ENCODE assay signal across 17 cellular contexts in the genomic region with DNA sequence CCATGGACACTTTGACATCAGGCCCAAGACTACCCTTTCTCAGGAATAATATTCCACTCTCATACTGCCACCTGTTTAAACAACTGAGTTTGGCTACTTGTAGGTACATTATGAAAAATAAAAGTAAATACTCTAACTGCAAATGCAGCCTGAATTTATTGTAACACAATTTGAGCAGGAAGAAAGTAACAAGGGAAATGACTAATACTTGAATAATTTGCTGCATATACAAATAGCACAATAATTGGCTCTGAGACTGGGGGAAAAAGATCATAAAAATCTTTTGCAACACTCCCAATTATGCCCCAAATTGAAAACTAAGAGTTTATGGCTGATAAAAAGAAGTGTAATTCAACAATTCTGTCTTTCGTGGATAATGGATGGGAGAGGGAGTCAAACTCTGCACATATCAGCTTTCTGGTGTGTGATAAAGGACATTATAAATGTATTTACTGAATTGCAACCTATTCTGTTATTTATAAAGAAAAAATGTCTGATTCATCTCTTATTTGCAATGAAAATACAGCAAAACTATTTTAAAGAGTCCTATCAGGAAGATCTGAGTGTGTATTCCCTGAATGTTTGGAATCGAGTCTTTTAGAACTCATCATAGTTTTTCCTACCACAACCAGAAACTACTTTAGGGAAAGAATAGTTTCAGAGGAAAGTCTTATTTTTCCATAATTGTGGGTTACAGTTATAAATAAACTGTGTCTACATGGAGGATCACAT.
A peak's percentile ranks its signal among the peaks of the same experiment; 100 is the strongest.
DNase-seq lines count a peak whose midpoint lies in the region; ATAC-seq and TF ChIP-seq lines count a peak whose summit lies in the region.
"Had no signal": no experiment of that assay in that cellular context is flagged by ENCODE, and none has a peak within 500 bp of the region (broad histone marks: within the 10 kb centered on the region; RNA-seq: fewer than 3 reads in every experiment).

No MANE protein-coding gene starts in this region.

- CTCF ChIA-PET in PC-9 (lab: Charles Lee), result no interaction called here

- H3K4ac ChIP-seq in mesenchymal stem cell (ENCODE audit: low read depth in 1 of 2, low read length in 2 of 2), result no peak overlapping the region

- H2AK5ac ChIP-seq in mesenchymal stem cell (ENCODE audit: low read length, severe bottlenecking), result no peak overlapping the region

- no peaks in the 10 kb centered on the region for H3K79me2 ChIP-seq in PC-9 (ENCODE audit: low read depth)

- no peak overlapping the region for H4K91ac ChIP-seq in mesenchymal stem cell (ENCODE audit: low read length)

- no peak overlapping the region for H3K14ac ChIP-seq in mesenchymal stem cell (ENCODE audit: low read length in 2 of 2)

- H2AFZ ChIP-seq in mesenchymal stem cell (ENCODE audit: low read depth, low read length) (no peak overlapping the region), PC-9 (no peak overlapping the region)

- no peak for TF ChIP-seq POLR2A in gastroesophageal sphincter (IDR thresholded peaks at IDR 0.05)
- no peak for TF ChIP-seq POLR2A in gastrocnemius medialis (IDR thresholded peaks at IDR 0.05)

- H2BK120ac ChIP-seq in mesenchymal stem cell (ENCODE audit: low read depth, low read length), result peak overlapping the region; percentile 19

- no peaks in the 10 kb centered on the region for H3K79me1 ChIP-seq in mesenchymal stem cell (replicated peaks; ENCODE audit: low read length, poor library complexity, severe bottlenecking)

- H2BK12ac ChIP-seq in mesenchymal stem cell (ENCODE audit: low read length in 2 of 2), result no peak overlapping the region

- no peaks in the 10 kb centered on the region; the same call in 1 of the 2 replicates for H3F3A ChIP-seq in PC-9 (ENCODE audit: insufficient read depth, low read depth)

- TF ChIP-seq CTCF in gastroesophageal sphincter (IDR thresholded peaks at IDR 0.05) (no peak), PC-9 (conservative IDR thresholded peaks at IDR 0.05) (no peak), gastrocnemius medialis (IDR thresholded peaks at IDR 0.05 in 4 of 5, conservative IDR thresholded peaks at IDR 0.05 in 1 of 5) (no peak)

- H2BK15ac ChIP-seq in mesenchymal stem cell (ENCODE audit: low read depth, poor library complexity, severe bottlenecking), result no peak overlapping the region

- no peak overlapping the region for H2BK5ac ChIP-seq in mesenchymal stem cell (ENCODE audit: low read depth, low read length, poor library complexity, severe bottlenecking)

- no peaks in the 10 kb centered on the region for H3K36me3 ChIP-seq in MG63
- H3K36me3 ChIP-seq in mesenchymal stem cell (ENCODE audit: control insufficient read depth in 1 of 2, insufficient read depth in 2 of 2, low read depth in 1 of 2, low read length in 2 of 2), result no peaks in the 10 kb centered on the region
- no peaks in the 10 kb centered on the region for H3K36me3 ChIP-seq in gastroesophageal sphincter
- H3K36me3 ChIP-seq in PC-9 (ENCODE audit: low read depth), result no peaks in the 10 kb centered on the region
- no peaks in the 10 kb centered on the region for H3K36me3 ChIP-seq in gastrocnemius medialis
- H3K36me3 ChIP-seq: BLaER1, colonic mucosa had no signal

- no peak overlapping the region for H3K23ac ChIP-seq in mesenchymal stem cell (ENCODE audit: low read length in 2 of 2)

- H4K8ac ChIP-seq in mesenchymal stem cell (ENCODE audit: low read length), result no peak overlapping the region

- no peaks in the 10 kb centered on the region for H3K9me2 ChIP-seq in PC-9 (ENCODE audit: insufficient read depth)

- peaks cover 4% of the 10 kb centered on the region for H3K4me1 ChIP-seq in mesenchymal stem cell (ENCODE audit: control insufficient read depth, insufficient read depth, low read depth, low read length)
- no peaks in the 10 kb centered on the region for H3K4me1 ChIP-seq in gastroesophageal sphincter
- H3K4me1 ChIP-seq in PC-9 (replicated peaks; ENCODE audit: insufficient read depth), result peaks cover 10% of the 10 kb centered on the region; the same call in 1 of the 2 replicates
- no peaks in the 10 kb centered on the region for H3K4me1 ChIP-seq in gastrocnemius medialis
- H3K4me1 ChIP-seq: BLaER1, colonic mucosa had no signal

- peak overlapping the region; percentile 77 for H3K9ac ChIP-seq in mesenchymal stem cell (ENCODE audit: low read length)
- H3K9ac ChIP-seq: BLaER1 had no signal

- H3K27me3 ChIP-seq in MG63 (no peaks in the 10 kb centered on the region), mesenchymal stem cell (ENCODE audit: control insufficient read depth in 1 of 2, insufficient read depth in 1 of 2, low read length in 2 of 2) (no peaks in the 10 kb centered on the region), gastroesophageal sphincter (no peaks in the 10 kb centered on the region), PC-9 (ENCODE audit: insufficient read depth, low read depth) (no peaks in the 10 kb centered on the region), gastrocnemius medialis (no peaks in the 10 kb centered on the region)
- H3K27me3 ChIP-seq: BLaER1, colonic mucosa, testis had no signal

- in situ Hi-C loops in gastrocnemius medialis (cut with MboI; ENCODE audit: low sequenced_read_pairs in 4 of 4), result no loop called here

- peak overlapping the region; percentile 5; the same call in 1 of the 2 replicates for H3K4me3 ChIP-seq in MG63
- H3K4me3 ChIP-seq in mesenchymal stem cell (ENCODE audit: insufficient read depth in 1 of 2, low read depth in 1 of 2, low read length in 2 of 2), result peak overlapping the region in 1 of 2 experiments; percentile 17
- H3K4me3 ChIP-seq in gastroesophageal sphincter, result no peak overlapping the region
- no peak overlapping the region for H3K4me3 ChIP-seq in PC-9
- no peak overlapping the region for H3K4me3 ChIP-seq in gastrocnemius medialis
- H3K4me3 ChIP-seq: BLaER1, colonic mucosa, testis had no signal

- BruUV-seq in PC-9 (replicated peaks; lab: Mats Ljungman, UMichigan), result no TSS peak

- POLR2A ChIA-PET in PC-9 (lab: Charles Lee; ENCODE audit: unreplicated experiment), result no interaction called here

- H3K27ac ChIP-seq in mesenchymal stem cell (ENCODE audit: low read length, poor library complexity, severe bottlenecking) (peak overlapping the region; percentile 43), gastroesophageal sphincter (no peak overlapping the region), PC-9 (no peak overlapping the region), gastrocnemius medialis (no peak overlapping the region)
- H3K27ac ChIP-seq: BLaER1, colonic mucosa had no signal

- intact Hi-C loops in PC-9 (cut with micrococcal nuclease; ENCODE audit: unreplicated experiment) (no loop called here), gastrocnemius medialis (cut with DNase I; ENCODE audit: low total_unique reads) (no loop called here)

- H3K4me2 ChIP-seq in mesenchymal stem cell (ENCODE audit: low read length, poor library complexity, severe bottlenecking), result no peak overlapping the region
- no peak overlapping the region for H3K4me2 ChIP-seq in PC-9
- H3K4me2 ChIP-seq: BLaER1 had no signal

- no peaks in the 10 kb centered on the region for H3K9me3 ChIP-seq in MG63
- no peaks in the 10 kb centered on the region for H3K9me3 ChIP-seq in mesenchymal stem cell (ENCODE audit: control insufficient read depth, low read length)
- no peaks in the 10 kb centered on the region for H3K9me3 ChIP-seq in gastroesophageal sphincter
- no peaks in the 10 kb centered on the region for H3K9me3 ChIP-seq in PC-9 (ENCODE audit: insufficient read depth, low read depth)
- H3K9me3 ChIP-seq in gastrocnemius medialis, result no peaks in the 10 kb centered on the region
- H3K9me3 ChIP-seq: BLaER1, colonic mucosa, testis had no signal

- no peak overlapping the region for H3K18ac ChIP-seq in mesenchymal stem cell (ENCODE audit: low read depth in 1 of 2, low read length in 2 of 2)

- no peak for ATAC-seq in gastroesophageal sphincter
- no peak for ATAC-seq in gastrocnemius medialis
- ATAC-seq: activated T-cell treated with anti-CD3 and anti-CD28 coated beads, Interleukin-2, amount 50 U/mL, for 72 hours had no signal

- DNase-seq in AG20443 (ENCODE audit: low spot score) (peak; percentile 30), MG63 (no peak), dermis blood vessel endothelial cell (peak; percentile 47), mesenchymal stem cell (peak; percentile 49), PC-9 (no peak), NCI-H2107 (lab: John Stamatoyannopoulos, UW) (no peak), gastrocnemius medialis (no peak)
- DNase-seq: activated CD4-positive, alpha-beta T cell treated with anti-CD3 and anti-CD28 coated beads, Interleukin-2, amount 10 ng/mL, durations not matched to agents 24 days and 14 days; activated T-cell treated with anti-CD3 and anti-CD28 coated beads, Interleukin-2, amount 50 U/mL, for 72 hours; colonic mucosa; islet precursor cell; KBM-7; NCI-H524; posterior cingulate gyrus; testis had no signal

- WGBS in mesenchymal stem cell, result 67% methylated on average over 1 of the region's 2 CpGs
- 36 to 48% methylated on average over 1 to 2 of the region's 2 CpGs for WGBS in gastroesophageal sphincter (ENCODE audit: low coverage in 1 of 2), 2 donors

- no peaks in the 10 kb centered on the region for H4K20me1 ChIP-seq in PC-9 (ENCODE audit: insufficient read depth)
- H4K20me1 ChIP-seq: BLaER1 had no signal

- no peak for TF ChIP-seq EP300 in gastroesophageal sphincter (IDR thresholded peaks at IDR 0.05)

Comparison
In these comparisons a context has a peak if more than half of its experiments do, and no peak if none do; other contexts are left out.
1. DNase-seq: peak in AG20443 (single experiment), dermis blood vessel endothelial cell (single experiment) and mesenchymal stem cell (single experiment); none in MG63 (single experiment), PC-9 (0 of 2), NCI-H2107 (single experiment) and gastrocnemius medialis (0 of 2).